Comparison of ENCODE assay signal across 12 cellular contexts in the genomic region with DNA sequence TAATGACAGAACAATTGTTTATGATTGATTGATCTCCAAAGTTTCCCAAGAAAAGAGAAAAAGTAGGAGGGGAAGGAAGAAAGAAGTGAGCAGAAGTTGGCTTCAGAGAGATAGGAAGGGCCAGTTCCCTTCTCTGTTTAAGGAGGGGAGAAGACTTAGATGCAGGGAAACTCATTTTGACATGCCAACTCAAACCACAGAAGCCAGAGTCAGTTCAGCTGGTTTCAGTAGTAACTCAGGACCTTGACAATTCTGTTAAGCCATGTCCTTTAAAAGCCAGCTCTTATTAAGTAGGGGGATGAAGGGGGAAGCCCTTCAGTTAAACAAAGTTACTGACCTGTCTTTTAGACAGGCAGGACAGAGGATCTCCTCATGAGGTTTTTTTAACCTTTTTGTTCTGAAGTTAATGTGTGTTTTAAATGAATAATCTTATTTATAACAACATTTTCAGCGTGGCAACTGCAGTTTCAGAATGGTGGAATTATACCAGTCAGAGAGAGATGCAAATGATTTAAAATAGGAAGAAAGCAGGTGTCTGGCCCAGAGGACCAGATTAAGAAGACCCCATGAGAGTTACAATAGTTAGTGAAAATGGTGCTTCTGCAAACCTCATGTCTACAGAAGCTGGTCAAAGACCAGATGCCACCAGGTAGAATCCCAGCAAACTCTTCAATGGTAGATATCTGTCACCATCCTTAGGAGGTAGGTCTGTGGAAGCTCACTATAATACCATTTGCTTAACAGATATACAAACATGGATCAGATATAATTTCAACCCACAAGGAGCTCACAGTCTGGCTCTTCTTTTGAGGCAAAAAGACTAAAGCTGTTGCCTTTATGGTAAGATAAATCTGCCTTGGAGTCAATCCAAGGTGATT. TPM values are rescaled to one million over a fixed set of nuclear protein-coding genes. Genes with fewer than 3 reads are reported as not detected.
DNase-seq lines count a peak whose midpoint lies in the region; ATAC-seq and TF ChIP-seq lines count a peak whose summit lies in the region.
"Had no signal": no experiment of that assay in that cellular context is flagged by ENCODE, and none has a peak within 500 bp of the region (broad histone marks: within the 10 kb centered on the region; RNA-seq: fewer than 3 reads in every experiment).

No MANE protein-coding gene starts in this region.

- H3K27me3 ChIP-seq in foreskin keratinocyte: no peaks in the 10 kb centered on the region
- H3K27me3 ChIP-seq: gastroesophageal sphincter had no signal

- ATAC-seq in HG02759 (IDR thresholded peaks at IDR 0.05; ENCODE audit: unreplicated experiment) (peak; percentile 60), WTC11 (no peak), natural killer cell (peak in 1 of 3 donors; percentile 5), foreskin keratinocyte (no peak)
- ATAC-seq: gastroesophageal sphincter, lower lobe of right lung had no signal

- DNase-seq in GM03348 (ENCODE audit: low spot score): peak; percentile 29
- DNase-seq in WTC11 (ENCODE audit: low spot score): no peak
- DNase-seq in natural killer cell: no peak
- no peak for DNase-seq in caudate nucleus (lab: John Stamatoyannopoulos, UW)
- no peak for DNase-seq in NCI-H345 (lab: John Stamatoyannopoulos, UW)
- no peak for DNase-seq in foreskin keratinocyte
- DNase-seq in iPS-NIHi7 (ENCODE audit: extremely low spot score): no peak
- DNase-seq: Caco-2, lower lobe of right lung, NCI-H1105 treated with DMSO at 0.1 percent for 48 hours had no signal

- peaks cover 33% of the 10 kb centered on the region for H3K4me1 Mint-ChIP-seq in WTC11
- peaks cover 22 to 24% of the 10 kb centered on the region in 2 donors for H3K4me1 Mint-ChIP-seq in natural killer cell

- no peaks in the 10 kb centered on the region for H3K4me1 ChIP-seq in foreskin keratinocyte
- H3K4me1 ChIP-seq: Caco-2, lower lobe of right lung had no signal

- H3K27ac ChIP-seq in caudate nucleus (ENCODE audit: low read depth, low read length) (no peak overlapping the region), foreskin keratinocyte (no peak overlapping the region)
- H3K27ac ChIP-seq: gastroesophageal sphincter, lower lobe of right lung had no signal

- CTCF ChIA-PET in WTC11 (lab: Charles Lee): interaction anchor here (0.6 to 1.7 kb wide), 3 partner anchors 61 to 465 kb away, joined by 4 to 5 read pairs (median 4); no protein-coding TSS in a partner anchor

- H3K9me3 Mint-ChIP-seq in WTC11 (peaks cover 7% of the 10 kb centered on the region), natural killer cell (no peaks in the 10 kb centered on the region)

- TF ChIP-seq CTCF in WTC11 (IDR thresholded peaks at IDR 0.05) (no peak), natural killer cell (IDR thresholded peaks at IDR 0.05) (no peak), foreskin keratinocyte (conservative IDR thresholded peaks at IDR 0.05) (no peak)

- no peaks in the 10 kb centered on the region for H3K27me3 Mint-ChIP-seq in WTC11 (ENCODE audit: low read depth)
- H3K27me3 Mint-ChIP-seq in natural killer cell (ENCODE audit: low read depth in 2 of 2): no peaks in the 10 kb centered on the region

- H3K27ac Mint-ChIP-seq in WTC11: peak overlapping the region; percentile 91
- peak overlapping the region; percentile 64 to 82 for H3K27ac Mint-ChIP-seq in natural killer cell

- H3K36me3 Mint-ChIP-seq in WTC11 (peaks cover 6% of the 10 kb centered on the region; the same call in 1 of the 2 replicates), natural killer cell (no peaks in the 10 kb centered on the region)

- intact Hi-C loops in natural killer cell (cut with micrococcal nuclease): loop anchor here (1.0 kb wide), 1 partner anchor 29 kb away; no protein-coding TSS in a partner anchor

- H3K4me3 Mint-ChIP-seq in WTC11: no peak overlapping the region
- no peak overlapping the region for H3K4me3 Mint-ChIP-seq in natural killer cell

- POLR2A ChIA-PET in WTC11 (lab: Charles Lee): interaction anchor here (1.0 kb wide), 1 partner anchor 30 kb away, joined by 3 read pairs; no protein-coding TSS in a partner anchor

TF ChIP-seq in WTC11, 78 proteins besides CTCF, POLR2A, EP300 and RAD21 (continues in another document):
- TF ChIP-seq ATF1 (CRISPR knock-in tag; IDR thresholded peaks at IDR 0.05) (no peak), GTF2I (CRISPR knock-in tag; conservative IDR thresholded peaks at IDR 0.05) (no peak), ERG (CRISPR knock-in tag; IDR thresholded peaks at IDR 0.05) (no peak), ELF4 (CRISPR knock-in tag; IDR thresholded peaks at IDR 0.05; ENCODE audit: low read depth) (no peak), USF1 (CRISPR knock-in tag; IDR thresholded peaks at IDR 0.05) (no peak)
- TF ChIP-seq, protein P1, sequence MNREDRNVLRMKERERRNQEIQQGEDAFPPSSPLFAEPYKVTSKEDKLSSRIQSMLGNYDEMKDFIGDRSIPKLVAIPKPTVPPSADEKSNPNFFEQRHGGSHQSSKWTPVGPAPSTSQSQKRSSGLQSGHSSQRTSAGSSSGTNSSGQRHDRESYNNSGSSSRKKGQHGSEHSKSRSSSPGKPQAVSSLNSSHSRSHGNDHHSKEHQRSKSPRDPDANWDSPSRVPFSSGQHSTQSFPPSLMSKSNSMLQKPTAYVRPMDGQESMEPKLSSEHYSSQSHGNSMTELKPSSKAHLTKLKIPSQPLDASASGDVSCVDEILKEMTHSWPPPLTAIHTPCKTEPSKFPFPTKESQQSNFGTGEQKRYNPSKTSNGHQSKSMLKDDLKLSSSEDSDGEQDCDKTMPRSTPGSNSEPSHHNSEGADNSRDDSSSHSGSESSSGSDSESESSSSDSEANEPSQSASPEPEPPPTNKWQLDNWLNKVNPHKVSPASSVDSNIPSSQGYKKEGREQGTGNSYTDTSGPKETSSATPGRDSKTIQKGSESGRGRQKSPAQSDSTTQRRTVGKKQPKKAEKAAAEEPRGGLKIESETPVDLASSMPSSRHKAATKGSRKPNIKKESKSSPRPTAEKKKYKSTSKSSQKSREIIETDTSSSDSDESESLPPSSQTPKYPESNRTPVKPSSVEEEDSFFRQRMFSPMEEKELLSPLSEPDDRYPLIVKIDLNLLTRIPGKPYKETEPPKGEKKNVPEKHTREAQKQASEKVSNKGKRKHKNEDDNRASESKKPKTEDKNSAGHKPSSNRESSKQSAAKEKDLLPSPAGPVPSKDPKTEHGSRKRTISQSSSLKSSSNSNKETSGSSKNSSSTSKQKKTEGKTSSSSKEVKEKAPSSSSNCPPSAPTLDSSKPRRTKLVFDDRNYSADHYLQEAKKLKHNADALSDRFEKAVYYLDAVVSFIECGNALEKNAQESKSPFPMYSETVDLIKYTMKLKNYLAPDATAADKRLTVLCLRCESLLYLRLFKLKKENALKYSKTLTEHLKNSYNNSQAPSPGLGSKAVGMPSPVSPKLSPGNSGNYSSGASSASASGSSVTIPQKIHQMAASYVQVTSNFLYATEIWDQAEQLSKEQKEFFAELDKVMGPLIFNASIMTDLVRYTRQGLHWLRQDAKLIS (CRISPR knock-in tag; IDR thresholded peaks at IDR 0.05; ENCODE audit: borderline replicate concordance): no peak
- TF ChIP-seq, protein P2, sequence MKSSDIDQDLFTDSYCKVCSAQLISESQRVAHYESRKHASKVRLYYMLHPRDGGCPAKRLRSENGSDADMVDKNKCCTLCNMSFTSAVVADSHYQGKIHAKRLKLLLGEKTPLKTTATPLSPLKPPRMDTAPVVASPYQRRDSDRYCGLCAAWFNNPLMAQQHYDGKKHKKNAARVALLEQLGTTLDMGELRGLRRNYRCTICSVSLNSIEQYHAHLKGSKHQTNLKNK (CRISPR knock-in tag; IDR thresholded peaks at IDR 0.05): no peak
- TF ChIP-seq, protein P3, sequence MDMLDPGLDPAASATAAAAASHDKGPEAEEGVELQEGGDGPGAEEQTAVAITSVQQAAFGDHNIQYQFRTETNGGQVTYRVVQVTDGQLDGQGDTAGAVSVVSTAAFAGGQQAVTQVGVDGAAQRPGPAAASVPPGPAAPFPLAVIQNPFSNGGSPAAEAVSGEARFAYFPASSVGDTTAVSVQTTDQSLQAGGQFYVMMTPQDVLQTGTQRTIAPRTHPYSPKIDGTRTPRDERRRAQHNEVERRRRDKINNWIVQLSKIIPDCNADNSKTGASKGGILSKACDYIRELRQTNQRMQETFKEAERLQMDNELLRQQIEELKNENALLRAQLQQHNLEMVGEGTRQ (CRISPR knock-in tag; IDR thresholded peaks at IDR 0.05): no peak

RNA-seq across cellular contexts. Expression of gene ABL1, which starts 29.3 kb away (rescaled TPM):
- total RNA-seq in WTC11 (2021) (87.5 to 104 TPM (median 89.1 TPM) in 3 replicates), natural killer cell (10 to 100 TPM; 49.7 to 65.6 (median 53.8) TPM), foreskin keratinocyte (34.1 and 35.0 TPM in 2 replicates)
- 13.2 and 13.3 TPM in 2 replicates for polyA plus RNA-seq in foreskin keratinocyte
